ENCODE assay signal across 13 cellular contexts in genomic region chr2:216583157-216583556, GRCh38. TPM values are rescaled to one million over a fixed set of nuclear protein-coding genes. Genes with fewer than 3 reads are reported as not detected.
DNase-seq lines count a peak whose midpoint lies in the region; ATAC-seq, FAIRE-seq and TF ChIP-seq lines count a peak whose summit lies in the region.
"Had no signal": no experiment of that assay in that cellular context is flagged by ENCODE, and none has a peak within 500 bp of the region (broad histone marks: within the 10 kb centered on the region; RNA-seq: fewer than 3 reads in every experiment).

No MANE protein-coding gene starts in this region.

- peak overlapping the region; percentile 42 for H3K27ac Mint-ChIP-seq in astrocyte (ENCODE audit: unreplicated experiment)
- H3K27ac Mint-ChIP-seq: activated naive CD8-positive, alpha-beta T cell treated with anti-CD3 and anti-CD28 coated beads for 36 hours; WTC11 had no signal

- H3K27me3 Mint-ChIP-seq in astrocyte (ENCODE audit: low read depth, unreplicated experiment), result peaks cover 7% of the 10 kb centered on the region

- H3K4me3 Mint-ChIP-seq in astrocyte (ENCODE audit: unreplicated experiment), result no peak overlapping the region
- H3K4me3 Mint-ChIP-seq: activated naive CD8-positive, alpha-beta T cell treated with anti-CD3 and anti-CD28 coated beads for 36 hours; WTC11 had no signal

- no peaks in the 10 kb centered on the region for H4K20me1 ChIP-seq in astrocyte (ENCODE audit: insufficient read depth, low read length)

- peaks cover 2% of the 10 kb centered on the region for H3K9me3 Mint-ChIP-seq in astrocyte (ENCODE audit: unreplicated experiment)
- H3K9me3 Mint-ChIP-seq: activated naive CD8-positive, alpha-beta T cell treated with anti-CD3 and anti-CD28 coated beads for 36 hours had no signal

- no peaks in the 10 kb centered on the region for H3K36me3 ChIP-seq in astrocyte (ENCODE audit: insufficient read depth, low read length)

- DNase-seq in AG04450 (ENCODE audit: low read depth, low spot score), result peak; percentile 86
- DNase-seq in HCEC 1CT, result peak; percentile 46
- DNase-seq in astrocyte (ENCODE audit: low read depth), result peak; percentile 98
- peak; percentile 73 for DNase-seq in hepatic stellate cell (ENCODE audit: low spot score)
- no peak for DNase-seq in activated T-cell treated with anti-CD3 and anti-CD28 coated beads, Interleukin-2, amount 50 U/mL, for 1 hour
- no peak for DNase-seq in left ventricle myocardium superior
- no peak for DNase-seq in NCI-H446 (lab: John Stamatoyannopoulos, UW)
- DNase-seq: activated naive CD8-positive, alpha-beta T cell treated with anti-CD3 and anti-CD28 coated beads for 36 hours; NCI-H2171 treated with DMSO at 0.1 percent for 48 hours had no signal

- peaks cover 16% of the 10 kb centered on the region for H3K4me1 ChIP-seq in astrocyte (ENCODE audit: insufficient read depth, low read length)
- H3K4me1 ChIP-seq: parathyroid adenoma had no signal

- no peak for TF ChIP-seq CTCF in AG04450 (IDR thresholded peaks at IDR 0.05; ENCODE audit: low read depth, low read length)
- no peak for TF ChIP-seq CTCF in astrocyte (IDR thresholded peaks at IDR 0.05; ENCODE audit: insufficient read depth, low read depth, low read length)

- no peaks in the 10 kb centered on the region for H3K79me2 ChIP-seq in astrocyte (ENCODE audit: insufficient read depth, low read length)
- H3K79me2 ChIP-seq: parathyroid adenoma had no signal

- H3K4me1 Mint-ChIP-seq in astrocyte (ENCODE audit: low read depth, unreplicated experiment), result peaks cover 13% of the 10 kb centered on the region
- H3K4me1 Mint-ChIP-seq: activated naive CD8-positive, alpha-beta T cell treated with anti-CD3 and anti-CD28 coated beads for 36 hours had no signal

- no peak for ATAC-seq in left ventricle myocardium superior
- ATAC-seq in GM21447 (IDR thresholded peaks at IDR 0.05; ENCODE audit: unreplicated experiment), result no peak
- ATAC-seq: GM12878, WTC11 had no signal

- H3K4me2 ChIP-seq in astrocyte (ENCODE audit: low read length), result peak overlapping the region; percentile 53

- H2AFZ ChIP-seq in astrocyte (ENCODE audit: low read depth, low read length), result no peak overlapping the region
- H2AFZ ChIP-seq: parathyroid adenoma had no signal

- intact Hi-C loops in left ventricle myocardium superior (cut with micrococcal nuclease), result no loop called here

- no peaks in the 10 kb centered on the region for H3K36me3 Mint-ChIP-seq in astrocyte (ENCODE audit: low read depth, unreplicated experiment)
- H3K36me3 Mint-ChIP-seq: activated naive CD8-positive, alpha-beta T cell treated with anti-CD3 and anti-CD28 coated beads for 36 hours had no signal

- POLR2A ChIA-PET in AG04450 (lab: Yijun Ruan, JAX), result interaction anchor here (0.8 kb wide), 1 partner anchor 16 kb away, joined by 3 read pairs; no protein-coding TSS in a partner anchor

- H3K27ac ChIP-seq in AG04450 (ENCODE audit: low read depth, low read length) (peak overlapping the region; percentile 59), astrocyte (ENCODE audit: low read depth, low read length) (peak overlapping the region; percentile 34)
- H3K27ac ChIP-seq: parathyroid adenoma had no signal

- H3K9me3 ChIP-seq in AG04450 (ENCODE audit: control insufficient read depth, insufficient read depth, low read length) (no peaks in the 10 kb centered on the region), astrocyte (ENCODE audit: insufficient read depth, low read depth, low read length) (no peaks in the 10 kb centered on the region)

- peak overlapping the region; percentile 13 for H3K9ac ChIP-seq in astrocyte (ENCODE audit: low read length)
- H3K9ac ChIP-seq: parathyroid adenoma had no signal

- H3K4me3 ChIP-seq in AG04450 (ENCODE audit: low read depth, low read length) (no peak overlapping the region), astrocyte (ENCODE audit: insufficient read depth, low read depth, low read length) (no peak overlapping the region)
- H3K4me3 ChIP-seq: GM12878 had no signal

- no peaks in the 10 kb centered on the region for H3K27me3 ChIP-seq in AG04450 (ENCODE audit: control insufficient read depth, insufficient read depth, low read length)
- H3K27me3 ChIP-seq in astrocyte (ENCODE audit: insufficient read depth, low read length), result no peaks in the 10 kb centered on the region

- peak; percentile 75 for FAIRE-seq in astrocyte (lab: Jason Lieb, UNC)
- FAIRE-seq: GM12878 had no signal

- CTCF ChIA-PET in AG04450 (lab: Charles Lee), result no interaction called here

RNA-seq across cellular contexts. Expression of gene IGFBP2, which starts 50.1 kb away (rescaled TPM):
- polyA plus RNA-seq in AG04450 (2011; rRNA removed), result 25.2 and 41.7 TPM in 2 replicates
- 4.3 and 8.8 TPM in 2 replicates for polyA minus RNA-seq in AG04450 (2011; rRNA and poly(A)+ RNA removed)
- total RNA-seq in astrocyte (944 and 1,071 TPM in 2 replicates), left ventricle myocardium superior (50.7 TPM)

Comparison
In these comparisons a context has a peak if more than half of its experiments do, and no peak if none do; other contexts are left out.
1. DNase-seq: peak in AG04450 (single experiment), HCEC 1CT (single experiment), astrocyte (single experiment) and hepatic stellate cell (single experiment); none in activated T-cell treated with anti-CD3 and anti-CD28 coated beads, Interleukin-2, amount 50 U/mL, for 1 hour (single experiment), left ventricle myocardium superior (single experiment) and NCI-H446 (0 of 2).
2. RNA of gene IGFBP2, which starts 50.1 kb away (total RNA-seq): 944 to 1,071 TPM in astrocyte; 50.7 TPM in left ventricle myocardium superior (single experiment); every median in the first group is over 10 times any median in the second.